8 cellular contexts compared by ENCODE assay signal in the genomic region with DNA sequence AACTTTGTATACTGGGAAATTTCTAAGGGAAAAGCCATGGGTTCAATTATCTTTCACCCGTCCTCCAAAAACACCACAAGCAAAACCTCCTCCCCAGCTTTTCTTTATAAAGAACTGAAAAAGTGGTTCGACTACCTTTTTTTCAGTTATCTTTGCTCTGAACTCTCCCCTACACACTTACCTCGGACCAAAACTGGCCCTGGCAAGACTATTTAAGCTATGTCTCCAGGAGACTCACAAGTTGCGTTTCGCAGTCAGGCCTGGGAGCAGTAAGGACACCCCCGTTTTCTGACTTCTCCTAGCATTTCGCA. TPM values are rescaled to one million over a fixed set of nuclear protein-coding genes. Genes with fewer than 3 reads are reported as not detected.
A peak's percentile ranks its signal among the peaks of the same experiment; 100 is the strongest.
DNase-seq lines count a peak whose midpoint lies in the region; ATAC-seq, FAIRE-seq and TF ChIP-seq lines count a peak whose summit lies in the region.

No MANE protein-coding gene starts in this region.

- H2BK12ac ChIP-seq in H1 (ENCODE audit: low read depth, low read length): no peak overlapping the region; the same call in 1 of the 2 replicates

- no peak overlapping the region for H3K14ac ChIP-seq in H1 (ENCODE audit: insufficient read length)

- TF ChIP-seq CTCF in MM.1S (IDR thresholded peaks at IDR 0.05; ENCODE audit: low read length) (no peak), H1 (IDR thresholded peaks at IDR 0.05; ENCODE audit: control extremely low read depth in 1 of 3, insufficient read depth in 1 of 3, low read depth in 1 of 3, low read length in 3 of 3) (no peak), osteoblast (IDR thresholded peaks at IDR 0.05; ENCODE audit: extremely low read depth, low read depth, low read length) (no peak)

- no peak overlapping the region for H2AK5ac ChIP-seq in H1 (ENCODE audit: low read depth, low read length)

- TF ChIP-seq RAD21 in H1 (IDR thresholded peaks at IDR 0.05 in 1 of 2, conservative IDR thresholded peaks at IDR 0.05 in 1 of 2; ENCODE audit: low read depth in 2 of 2, low read length in 2 of 2): no peak

- no peak overlapping the region for H4K91ac ChIP-seq in H1 (replicated peaks; ENCODE audit: insufficient read length, low read length)

- TF ChIP-seq EP300 in H1 (IDR thresholded peaks at IDR 0.05; ENCODE audit: borderline replicate concordance in 1 of 2, low read depth in 2 of 2, low read length in 2 of 2): no peak

- 4% methylated on average over 7 of the region's 7 CpGs; no CpG with 5 or more reads in 1 of the 2 experiments for WGBS in H1 (ENCODE audit: extremely low coverage in 1 of 2, insufficient coverage in 1 of 2, insufficient read length in 1 of 2, insufficient replicate concordance in 2 of 2, low coverage in 1 of 2, low lambda C conversion rate in 2 of 2, missing lambda C conversion rate in 1 of 2), 2 experiments

- POLR2A ChIA-PET in H1 (lab: Charles Lee; ENCODE audit: partially characterized antibody): interaction anchor here (0.6 to 1.8 kb wide), 3 partner anchors 15 to 96 kb away, joined by 3 to 17 read pairs (median 3); partner anchors contain the start of gene GALK2

- no peaks in the 10 kb centered on the region for H3K9me2 ChIP-seq in MM.1S (replicated peaks; ENCODE audit: insufficient read depth, low read length)

- no peaks in the 10 kb centered on the region for H3K36me3 ChIP-seq in MM.1S (replicated peaks; ENCODE audit: insufficient read depth, low read length)
- no peaks in the 10 kb centered on the region for H3K36me3 ChIP-seq in H1 (ENCODE audit: control insufficient read depth in 2 of 4, insufficient read depth in 4 of 4, low read length in 3 of 4)
- H3K36me3 ChIP-seq in osteoblast (ENCODE audit: insufficient read depth, low read length): no peaks in the 10 kb centered on the region

- no peak for DNase-seq in GM19239 (ENCODE audit: insufficient read length, low spot score)
- DNase-seq in MM.1S: no peak
- DNase-seq in H1 (ENCODE audit: low read depth in 1 of 2, low spot score in 2 of 2): no peak
- DNase-seq in osteoblast (ENCODE audit: insufficient read length, low spot score, missing footprints): no peak
- DNase-seq in stimulated activated CD8-positive, alpha-beta memory T cell treated with anti-CD3 and anti-CD28 coated beads, Interleukin-4, amount 100 ng/mL, for 48 hours: no peak
- no peak for DNase-seq in NCI-H2107 treated with DMSO at 0.1 percent for 48 hours (lab: John Stamatoyannopoulos, UW; ENCODE audit: unreplicated experiment)
- DNase-seq in NCI-H1092 (lab: John Stamatoyannopoulos, UW): no peak

- H3K9ac ChIP-seq in MM.1S (ENCODE audit: low read length): peak overlapping the region; percentile 96
- peak overlapping the region; percentile 85 to 95 (median 92) for H3K9ac ChIP-seq in H1 (replicated peaks in 1 of 4; ENCODE audit: extremely low read depth in 1 of 4, low read depth in 3 of 4, low read length in 3 of 4)

- peak overlapping the region; percentile 80 for H3K4me3 ChIP-seq in MM.1S (ENCODE audit: low read length)
- peak overlapping the region; percentile 90 to 99 (median 94) for H3K4me3 ChIP-seq in H1 (ENCODE audit: extremely low read depth in 1 of 4, insufficient read depth in 2 of 4, low read depth in 3 of 4, low read length in 4 of 4)
- peak overlapping the region; percentile 86 for H3K4me3 ChIP-seq in osteoblast (ENCODE audit: insufficient read depth, low read length)

- no peaks in the 10 kb centered on the region; the same call in none of the 2 replicates for H3K79me1 ChIP-seq in H1 (ENCODE audit: low read depth, low read length)

- peak overlapping the region; percentile 92 for H2BK5ac ChIP-seq in H1 (ENCODE audit: low read depth, low read length)

- no peak overlapping the region for H2BK120ac ChIP-seq in H1 (replicated peaks; ENCODE audit: low read depth, low read length)

- peaks cover 13% of the 10 kb centered on the region; the same call in 1 of the 2 replicates for H4K20me1 ChIP-seq in MM.1S (ENCODE audit: insufficient read depth, low read length)
- H4K20me1 ChIP-seq in H1 (replicated peaks in 1 of 2; ENCODE audit: control insufficient read depth in 1 of 2, insufficient read depth in 2 of 2, low read length in 2 of 2): peaks cover 0 to 2% of the 10 kb centered on the region in 2 experiments
- H4K20me1 ChIP-seq in osteoblast (ENCODE audit: insufficient read depth, low read length): peaks cover 16% of the 10 kb centered on the region

- no peak overlapping the region for H2BK15ac ChIP-seq in H1 (ENCODE audit: low read length)

- no peaks in the 10 kb centered on the region for H3K9me3 ChIP-seq in MM.1S (replicated peaks; ENCODE audit: insufficient read depth, low read length)
- no peaks in the 10 kb centered on the region for H3K9me3 ChIP-seq in H1 (ENCODE audit: insufficient read depth in 2 of 2, low read depth in 1 of 2, low read length in 1 of 2)
- no peaks in the 10 kb centered on the region for H3K9me3 ChIP-seq in osteoblast (ENCODE audit: low read depth, low read length)

- H2BK20ac ChIP-seq in H1 (ENCODE audit: low read length): no peak overlapping the region

- peak overlapping the region; percentile 64; the same call in 1 of the 2 replicates for H3K27ac ChIP-seq in MM.1S (ENCODE audit: low read length)
- peak overlapping the region; percentile 85 for H3K27ac ChIP-seq in H1 (ENCODE audit: low read depth, low read length)
- peak overlapping the region; percentile 97 for H3K27ac ChIP-seq in osteoblast (ENCODE audit: low read depth, low read length)

- no peak for ATAC-seq in HG03439 (IDR thresholded peaks at IDR 0.05; ENCODE audit: unreplicated experiment)

- CTCF ChIA-PET in H1 (lab: Charles Lee; ENCODE audit: partially characterized antibody): interaction anchor here (1.0 to 3.1 kb wide), 2 partner anchors 9 to 293 kb away, joined by 3 to 15 read pairs; no protein-coding TSS in a partner anchor

- peaks cover 1% of the 10 kb centered on the region; the same call in 1 of the 2 replicates for H3K23me2 ChIP-seq in H1 (ENCODE audit: low read depth, low read length)

- peaks cover 9% of the 10 kb centered on the region for H3F3A ChIP-seq in MM.1S (ENCODE audit: insufficient read depth, low read length)

- FAIRE-seq in GM19239 (lab: Jason Lieb, UNC): peak; percentile 37
- no peak for FAIRE-seq in H1 (lab: Jason Lieb, UNC)

- H3K18ac ChIP-seq in H1 (ENCODE audit: extremely low read depth, low read length): no peak overlapping the region

- peak overlapping the region; percentile 73; the same call in 1 of the 2 replicates for H4K8ac ChIP-seq in H1 (ENCODE audit: extremely low read depth, insufficient read depth, low read length)

- H3K4me1 ChIP-seq in MM.1S (ENCODE audit: low read length) (peaks cover 9% of the 10 kb centered on the region; the same call in 1 of the 2 replicates), H1 (replicated peaks in 1 of 4; ENCODE audit: control insufficient read depth in 3 of 4, insufficient read depth in 4 of 4, low read length in 3 of 4) (no peaks in the 10 kb centered on the region), osteoblast (ENCODE audit: insufficient read depth, low read length) (peaks cover 23% of the 10 kb centered on the region)

- H3K4ac ChIP-seq in H1 (replicated peaks; ENCODE audit: insufficient read length, low read depth, low read length): no peak overlapping the region

- no peak overlapping the region for H3K56ac ChIP-seq in H1 (replicated peaks; ENCODE audit: insufficient read length, low read depth, low read length)

- no peak overlapping the region for H4K5ac ChIP-seq in H1 (ENCODE audit: insufficient read length, low read depth, low read length)

- H3K23ac ChIP-seq in H1 (ENCODE audit: insufficient read length): no peak overlapping the region

- H3K79me2 ChIP-seq in MM.1S (ENCODE audit: low read length) (peaks cover 80% of the 10 kb centered on the region), H1 (ENCODE audit: control insufficient read depth in 1 of 2, insufficient read depth in 2 of 2, low read length in 2 of 2) (peaks cover 11 to 58% of the 10 kb centered on the region in 2 experiments), osteoblast (ENCODE audit: insufficient read depth, low read length) (peaks cover 86% of the 10 kb centered on the region)

- H2AFZ ChIP-seq in MM.1S (ENCODE audit: low read length): peak overlapping the region; percentile 68
- H2AFZ ChIP-seq in H1 (ENCODE audit: low read length): no peak overlapping the region
- peak overlapping the region; percentile 89 for H2AFZ ChIP-seq in osteoblast (ENCODE audit: low read length)

- no peak for TF ChIP-seq POLR2A in H1 (IDR thresholded peaks at IDR 0.05; ENCODE audit: control extremely low read depth in 1 of 2, low read depth in 2 of 2, low read length in 2 of 2)

- H3K27me3 ChIP-seq in MM.1S (replicated peaks; ENCODE audit: insufficient read depth, low read length): no peaks in the 10 kb centered on the region
- no peaks in the 10 kb centered on the region for H3K27me3 ChIP-seq in H1 (replicated peaks in 1 of 4; ENCODE audit: control insufficient read depth in 3 of 4, extremely low read depth in 1 of 4, insufficient read depth in 3 of 4, low read length in 3 of 4)
- H3K27me3 ChIP-seq in osteoblast (ENCODE audit: insufficient read depth, low read length): no peaks in the 10 kb centered on the region

- H3K4me2 ChIP-seq in MM.1S (ENCODE audit: low read depth, low read length): peak overlapping the region; percentile 81
- H3K4me2 ChIP-seq in H1 (ENCODE audit: insufficient read depth in 1 of 2, low read depth in 2 of 2, low read length in 2 of 2): peak overlapping the region; percentile 65 to 86
- H3K4me2 ChIP-seq in osteoblast (ENCODE audit: insufficient read depth, low read length): peak overlapping the region; percentile 87

RNA-seq across cellular contexts. Expression of gene COPS2, which starts 0.6 kb away (rescaled TPM):
- 74.1 and 85.1 TPM in 2 replicates for total RNA-seq in H1 (2021; fragmentation: NEBNext Ultra II Directional; extraction: Animal tissue kit (Norgen Biotek cat#: 25700))
- polyA plus RNA-seq in H1 (2011; rRNA removed): 7.8 and 17.7 TPM in 2 replicates
- polyA plus RNA-seq in H1 (2011; cell fraction: cytosol; rRNA removed): 23.2 TPM
- 6.6 TPM for polyA plus RNA-seq in H1 (2011; cell fraction: nucleus; rRNA removed)
- 25.2 to 66.9 TPM (median 29.9 TPM) in 4 replicates for polyA plus RNA-seq in H1 (2012, experiment 1 of 2)
- 5.1 TPM for polyA plus RNA-seq in H1 (2012, experiment 2 of 2)
- polyA plus RNA-seq in H1 (2013, experiment 1 of 2): 47.7 TPM
- polyA plus RNA-seq in H1 (2013, experiment 2 of 2): 48.2 TPM
- 28.0 and 47.7 TPM in 2 replicates for polyA minus RNA-seq in H1 (2011; rRNA and poly(A)+ RNA removed)
- 19.9 TPM for polyA minus RNA-seq in H1 (2011; cell fraction: cytosol; rRNA and poly(A)+ RNA removed)
- 54.0 TPM for polyA minus RNA-seq in H1 (2011; cell fraction: nucleus; rRNA and poly(A)+ RNA removed)
- total RNA-seq in osteoblast: 101 and 104 TPM in 2 replicates

RNA-seq across cellular contexts. Expression of gene GALK2, which starts 15.3 kb away (rescaled TPM):
- total RNA-seq in H1 (2021; fragmentation: NEBNext Ultra II Directional; extraction: Animal tissue kit (Norgen Biotek cat#: 25700)): 16.1 and 18.0 TPM in 2 replicates
- polyA plus RNA-seq in H1 (2011; rRNA removed): 6.9 and 8.7 TPM in 2 replicates
- 15.1 TPM for polyA plus RNA-seq in H1 (2011; cell fraction: cytosol; rRNA removed)
- 10.3 TPM for polyA plus RNA-seq in H1 (2011; cell fraction: nucleus; rRNA removed)
- 12.5 to 15.9 TPM (median 13.4 TPM) in 4 replicates for polyA plus RNA-seq in H1 (2012, experiment 1 of 2)
- 3.6 TPM for polyA plus RNA-seq in H1 (2012, experiment 2 of 2)
- polyA plus RNA-seq in H1 (2013, experiment 1 of 2): 5.8 TPM
- 5.5 TPM for polyA plus RNA-seq in H1 (2013, experiment 2 of 2)
- polyA minus RNA-seq in H1 (2011; rRNA and poly(A)+ RNA removed): 25.5 and 32.9 TPM in 2 replicates
- 12.5 TPM for polyA minus RNA-seq in H1 (2011; cell fraction: cytosol; rRNA and poly(A)+ RNA removed)
- polyA minus RNA-seq in H1 (2011; cell fraction: nucleus; rRNA and poly(A)+ RNA removed): 22.5 TPM
- 44.2 and 53.0 TPM in 2 replicates for total RNA-seq in osteoblast
